ENCODE assay signal across 23 cellular contexts in genomic region chr14:22656226-22656625, GRCh38. TPM values are rescaled to one million over a fixed set of nuclear protein-coding genes. Genes with fewer than 3 reads are reported as not detected.
A peak's percentile ranks its signal among the peaks of the same experiment; 100 is the strongest.
DNase-seq lines count a peak whose midpoint lies in the region; ATAC-seq and TF ChIP-seq lines count a peak whose summit lies in the region.
"Had no signal": no experiment of that assay in that cellular context is flagged by ENCODE, and none has a peak within 500 bp of the region (broad histone marks: within the 10 kb centered on the region; RNA-seq: fewer than 3 reads in every experiment).

No MANE protein-coding gene starts in this region.

- no peak overlapping the region for H3K4ac ChIP-seq in mesenchymal stem cell (ENCODE audit: low read depth in 1 of 2, low read length in 2 of 2)

- H3K4me1 Mint-ChIP-seq in GM23338 (peaks cover 4% of the 10 kb centered on the region; the same call in 1 of the 3 replicates), endodermal cell (peaks cover 40% of the 10 kb centered on the region)

- H2AK5ac ChIP-seq in mesenchymal stem cell (ENCODE audit: low read length, severe bottlenecking), result peak overlapping the region; percentile 31

- H4K91ac ChIP-seq in mesenchymal stem cell (ENCODE audit: low read length), result no peak overlapping the region

- H2BK12ac ChIP-seq in mesenchymal stem cell (ENCODE audit: low read length in 2 of 2), result no peak overlapping the region

- H3K27ac ChIP-seq in GM23338 (ENCODE audit: low read depth), result no peak overlapping the region
- H3K27ac ChIP-seq in endodermal cell (ENCODE audit: low read depth, low read length), result no peak overlapping the region
- peak overlapping the region; percentile 98 for H3K27ac ChIP-seq in mesenchymal stem cell (ENCODE audit: low read length, poor library complexity, severe bottlenecking)
- H3K27ac ChIP-seq: PC-9, SJCRH30 had no signal

- H3K27me3 Mint-ChIP-seq in GM23338 (ENCODE audit: insufficient read depth, low read depth, poor library complexity) (peaks cover 7% of the 10 kb centered on the region), endodermal cell (ENCODE audit: insufficient read depth) (no peaks in the 10 kb centered on the region)

- no peaks in the 10 kb centered on the region for H4K20me1 ChIP-seq in GM23338 (replicated peaks; ENCODE audit: insufficient read depth)

- no peak overlapping the region for H3K4me3 ChIP-seq in GM23338
- no peak overlapping the region for H3K4me3 ChIP-seq in adipocyte (ENCODE audit: low read length)
- no peak overlapping the region for H3K4me3 ChIP-seq in endodermal cell (ENCODE audit: low read length)
- H3K4me3 ChIP-seq in mesenchymal stem cell (ENCODE audit: insufficient read depth in 1 of 2, low read depth in 1 of 2, low read length in 2 of 2), result no peak overlapping the region
- H3K4me3 ChIP-seq: K562, PC-9, SJCRH30 had no signal

- no peak overlapping the region for H2BK120ac ChIP-seq in mesenchymal stem cell (ENCODE audit: low read depth, low read length)

- no peak overlapping the region for H2BK15ac ChIP-seq in mesenchymal stem cell (ENCODE audit: low read depth, poor library complexity, severe bottlenecking)

- H3K9me2 ChIP-seq in GM23338 (ENCODE audit: insufficient read depth), result no peaks in the 10 kb centered on the region

- DNase-seq in GM23338 (ENCODE audit: low spot score), result no peak
- no peak for DNase-seq in adipocyte (ENCODE audit: low read depth)
- DNase-seq in endodermal cell, result no peak
- DNase-seq in mesenchymal stem cell, result no peak
- no peak for DNase-seq in Ammon's horn (ENCODE audit: low spot score)
- no peak for DNase-seq in stimulated activated naive CD4-positive, alpha-beta T cell treated with Interleukin-2 at 50 U/mL for 16 hours (lab: John Stamatoyannopoulos, UW)
- no peak for DNase-seq in retina
- DNase-seq: 8988T, ACHN, DMS153, DND-41, H7, MM.1S, NCI-H2029, NCI-H446 treated with DMSO at 0.1 percent for 48 hours, NCI-H526, PC-9 had no signal

- no peak overlapping the region for H3K4me3 Mint-ChIP-seq in GM23338
- no peak overlapping the region for H3K4me3 Mint-ChIP-seq in endodermal cell

- H3K36me3 Mint-ChIP-seq in GM23338 (ENCODE audit: low read depth) (no peaks in the 10 kb centered on the region), endodermal cell (ENCODE audit: low read depth) (no peaks in the 10 kb centered on the region)

- TF ChIP-seq CTCF in GM23338 (conservative IDR thresholded peaks at IDR 0.05; ENCODE audit: low read depth in 2 of 2) (no peak), endodermal cell (conservative IDR thresholded peaks at IDR 0.05) (no peak)

- H3K14ac ChIP-seq in mesenchymal stem cell (ENCODE audit: low read length in 2 of 2), result no peak overlapping the region

- H3K9ac ChIP-seq in adipocyte (ENCODE audit: low read length) (peak overlapping the region; percentile 59), endodermal cell (ENCODE audit: extremely low read depth, low read length, poor library complexity, severe bottlenecking) (no peak overlapping the region), mesenchymal stem cell (ENCODE audit: low read length) (no peak overlapping the region)

- no peak overlapping the region for H4K8ac ChIP-seq in mesenchymal stem cell (ENCODE audit: low read length)

- H3K27ac Mint-ChIP-seq in GM23338, result no peak overlapping the region
- peak overlapping the region; percentile 88 for H3K27ac Mint-ChIP-seq in endodermal cell

- no peak overlapping the region for H3K23ac ChIP-seq in mesenchymal stem cell (ENCODE audit: low read length in 2 of 2)

- H3K4me2 ChIP-seq in GM23338 (no peak overlapping the region), mesenchymal stem cell (ENCODE audit: low read length, poor library complexity, severe bottlenecking) (no peak overlapping the region)
- H3K4me2 ChIP-seq: PC-9 had no signal

- H3K79me2 ChIP-seq in GM23338 (replicated peaks; ENCODE audit: insufficient read depth), result no peaks in the 10 kb centered on the region

- H3K27me3 ChIP-seq in GM23338 (ENCODE audit: insufficient read depth), result no peaks in the 10 kb centered on the region
- H3K27me3 ChIP-seq in adipocyte (replicated peaks; ENCODE audit: control insufficient read depth, insufficient read depth, low read length), result no peaks in the 10 kb centered on the region
- H3K27me3 ChIP-seq in endodermal cell (ENCODE audit: control insufficient read depth, insufficient read depth, low read length, poor library complexity, severe bottlenecking), result no peaks in the 10 kb centered on the region
- H3K27me3 ChIP-seq in mesenchymal stem cell (ENCODE audit: control insufficient read depth in 1 of 2, insufficient read depth in 1 of 2, low read length in 2 of 2), result no peaks in the 10 kb centered on the region
- H3K27me3 ChIP-seq: SJCRH30 had no signal

- no peaks in the 10 kb centered on the region for H3F3A ChIP-seq in GM23338 (replicated peaks; ENCODE audit: low read depth)

- H3K9me3 ChIP-seq in adipocyte (ENCODE audit: control insufficient read depth, low read length), result no peaks in the 10 kb centered on the region
- no peaks in the 10 kb centered on the region for H3K9me3 ChIP-seq in endodermal cell (ENCODE audit: control insufficient read depth, low read length)
- H3K9me3 ChIP-seq in mesenchymal stem cell (ENCODE audit: control insufficient read depth, low read length), result no peaks in the 10 kb centered on the region
- H3K9me3 ChIP-seq: SJCRH30 had no signal

- no peaks in the 10 kb centered on the region for H3K36me3 ChIP-seq in GM23338 (ENCODE audit: insufficient read depth)
- H3K36me3 ChIP-seq in adipocyte (ENCODE audit: control insufficient read depth, insufficient read depth, low read length, severe bottlenecking), result no peaks in the 10 kb centered on the region
- H3K36me3 ChIP-seq in endodermal cell (ENCODE audit: control insufficient read depth, insufficient read depth, low read length), result no peaks in the 10 kb centered on the region
- H3K36me3 ChIP-seq in mesenchymal stem cell (ENCODE audit: control insufficient read depth in 1 of 2, insufficient read depth in 2 of 2, low read depth in 1 of 2, low read length in 2 of 2), result no peaks in the 10 kb centered on the region
- H3K36me3 ChIP-seq: SJCRH30 had no signal

- no peak overlapping the region for H3K18ac ChIP-seq in mesenchymal stem cell (ENCODE audit: low read depth in 1 of 2, low read length in 2 of 2)

- peak overlapping the region; percentile 77 for H2BK5ac ChIP-seq in mesenchymal stem cell (ENCODE audit: low read depth, low read length, poor library complexity, severe bottlenecking)

- WGBS in endodermal cell (ENCODE audit: insufficient coverage in 1 of 2, insufficient read length in 1 of 2), 2 experiments, result 95 to 100% methylated on average over 2 of the region's 2 CpGs
- WGBS in mesenchymal stem cell, result 78% methylated on average over 2 of the region's 2 CpGs

- H3K9me3 Mint-ChIP-seq in GM23338 (no peaks in the 10 kb centered on the region), endodermal cell (no peaks in the 10 kb centered on the region)

- ATAC-seq in GM23338 (no peak), HG03175 (IDR thresholded peaks at IDR 0.05; ENCODE audit: unreplicated experiment) (no peak)
- ATAC-seq: K562 had no signal

- H3K79me1 ChIP-seq in mesenchymal stem cell (replicated peaks; ENCODE audit: low read length, poor library complexity, severe bottlenecking), result no peaks in the 10 kb centered on the region

- H2AFZ ChIP-seq in GM23338, result 0 out of 2 replicates have a peak overlapping the region, but pooled peaks have one; percentile 63
- H2AFZ ChIP-seq in mesenchymal stem cell (ENCODE audit: low read depth, low read length), result no peak overlapping the region
- H2AFZ ChIP-seq: PC-9 had no signal

- H3K4me1 ChIP-seq in GM23338 (ENCODE audit: insufficient read depth) (no peaks in the 10 kb centered on the region), adipocyte (ENCODE audit: control insufficient read depth, insufficient read depth, low read length) (peaks cover 17% of the 10 kb centered on the region), endodermal cell (ENCODE audit: control insufficient read depth, insufficient read depth, low read length) (peaks cover 13% of the 10 kb centered on the region), mesenchymal stem cell (ENCODE audit: control insufficient read depth, insufficient read depth, low read depth, low read length) (peaks cover 12% of the 10 kb centered on the region)

RNA-seq across cellular contexts. Expression of gene OR6J1, which starts 12.1 kb away (rescaled TPM):
- not detected in 2 replicates for total RNA-seq in GM23338 (2014; rRNA removed; shearing (Covaris generic))
- polyA plus RNA-seq in GM23338 (2016; fragmentation: Nextera tagmentation; extraction: Ambion mirVana), result not detected in 2 replicates
- not detected for total RNA-seq in endodermal cell
- polyA plus RNA-seq in endodermal cell (2013, experiment 1 of 2), result not detected
- polyA plus RNA-seq in endodermal cell (2013, experiment 2 of 2), result not detected
- not detected for polyA plus RNA-seq in mesenchymal stem cell (2013, experiment 1 of 2)
- polyA plus RNA-seq in mesenchymal stem cell (2013, experiment 2 of 2), result not detected
- total RNA-seq: H7, K562, Right ventricle myocardium inferior, RPMI7951, SJCRH30 had no signal
- polyA plus RNA-seq: BJ, K562 had no signal

RNA-seq across cellular contexts. Expression of gene ABHD4, which starts 58.1 kb away (rescaled TPM):
- total RNA-seq in GM23338 (2014; rRNA removed; shearing (Covaris generic)), result 38.8 and 40.0 TPM in 2 replicates
- 39.1 and 40.6 TPM in 2 replicates for polyA plus RNA-seq in GM23338 (2016; fragmentation: Nextera tagmentation; extraction: Ambion mirVana)
- total RNA-seq in endodermal cell, result 10 to 100 TPM; 68.3 to 77.7 TPM
- polyA plus RNA-seq in endodermal cell (2013, experiment 1 of 2), result 18.7 TPM
- polyA plus RNA-seq in endodermal cell (2013, experiment 2 of 2), result 15.9 TPM
- polyA plus RNA-seq in mesenchymal stem cell (2013, experiment 1 of 2), result 32.7 TPM
- polyA plus RNA-seq in mesenchymal stem cell (2013, experiment 2 of 2), result 32.8 TPM
